1 cellular context compared by ENCODE assay signal in the genomic region with DNA sequence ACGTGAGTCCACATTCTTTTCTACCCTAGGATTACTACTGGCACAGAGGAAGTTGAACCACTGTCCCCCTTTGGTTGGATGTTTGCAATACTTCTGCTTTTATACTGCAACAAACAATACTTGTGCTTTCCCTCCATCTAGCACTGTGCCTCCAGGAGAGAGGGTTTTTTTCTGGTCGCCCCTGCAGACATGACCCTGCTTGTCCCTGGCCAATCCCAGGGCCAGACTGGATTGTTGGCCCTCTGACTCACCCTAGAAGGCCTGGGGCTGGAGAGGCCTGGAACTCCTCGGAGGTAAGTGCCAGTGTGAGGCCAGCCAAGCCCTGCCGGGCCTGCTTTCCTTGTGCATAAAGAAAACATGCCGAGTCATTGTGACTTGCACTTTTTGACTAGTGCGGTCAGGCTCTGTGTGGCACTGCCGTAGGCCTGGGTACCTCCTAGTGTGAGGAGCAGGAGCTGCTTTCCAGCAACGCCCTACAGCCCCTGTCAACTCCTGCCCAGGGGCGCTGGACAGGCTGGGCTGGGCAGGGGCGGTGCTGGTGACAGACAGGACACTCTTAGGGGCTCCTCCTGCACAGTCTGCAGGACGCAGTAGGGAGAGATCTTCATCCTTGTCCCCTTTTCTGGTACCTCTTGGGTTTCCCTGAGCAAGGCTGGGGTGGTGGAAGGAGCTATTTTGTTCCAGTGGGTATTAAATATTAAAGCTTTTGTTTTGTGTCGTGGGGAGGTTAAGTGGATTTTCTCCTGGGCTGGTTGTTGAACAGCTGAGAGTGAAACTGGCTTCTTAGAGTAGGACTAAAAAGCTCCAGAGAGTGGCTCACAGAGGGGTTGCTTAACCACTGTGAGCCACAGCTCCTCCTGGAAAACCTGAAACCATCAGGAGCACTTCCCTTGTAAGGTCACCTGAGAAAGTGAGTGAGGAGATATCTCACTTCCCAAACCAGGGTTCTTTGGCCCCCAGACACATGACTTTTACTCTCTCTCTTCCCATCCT.
A peak's percentile ranks its signal among the peaks of the same experiment; 100 is the strongest.
TF ChIP-seq lines count a peak whose summit lies in the region.

No MANE protein-coding gene starts in this region.

TF ChIP-seq in HepG2, 621 proteins besides CTCF, POLR2A, EP300 and RAD21 (continued from another document and continues in another):
- TF ChIP-seq ZBED4 (CRISPR knock-in tag; IDR thresholded peaks at IDR 0.05; ENCODE audit: borderline replicate concordance), result peak; percentile 39; the same call in 1 of the 2 replicates
- no peak for TF ChIP-seq SRY (CRISPR knock-in tag; IDR thresholded peaks at IDR 0.05)
- no peak for TF ChIP-seq ZNF580 (CRISPR knock-in tag; IDR thresholded peaks at IDR 0.05; ENCODE audit: borderline replicate concordance, low read depth)
- TF ChIP-seq, protein P1, sequence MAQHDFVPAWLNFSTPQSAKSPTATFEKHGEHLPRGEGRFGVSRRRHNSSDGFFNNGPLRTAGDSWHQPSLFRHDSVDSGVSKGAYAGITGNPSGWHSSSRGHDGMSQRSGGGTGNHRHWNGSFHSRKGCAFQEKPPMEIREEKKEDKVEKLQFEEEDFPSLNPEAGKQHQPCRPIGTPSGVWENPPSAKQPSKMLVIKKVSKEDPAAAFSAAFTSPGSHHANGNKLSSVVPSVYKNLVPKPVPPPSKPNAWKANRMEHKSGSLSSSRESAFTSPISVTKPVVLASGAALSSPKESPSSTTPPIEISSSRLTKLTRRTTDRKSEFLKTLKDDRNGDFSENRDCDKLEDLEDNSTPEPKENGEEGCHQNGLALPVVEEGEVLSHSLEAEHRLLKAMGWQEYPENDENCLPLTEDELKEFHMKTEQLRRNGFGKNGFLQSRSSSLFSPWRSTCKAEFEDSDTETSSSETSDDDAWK (CRISPR knock-in tag; IDR thresholded peaks at IDR 0.05), result no peak
- peak; percentile 70 for TF ChIP-seq POLR2G (IDR thresholded peaks at IDR 0.05; ENCODE audit: low read depth, low read length)
- peak; percentile 71; the same call in 1 of the 2 replicates for TF ChIP-seq DR1 (CRISPR knock-in tag; IDR thresholded peaks at IDR 0.05)
- peak; percentile 60 for TF ChIP-seq KAT8 (CRISPR knock-in tag; IDR thresholded peaks at IDR 0.05)
- no peak for TF ChIP-seq ZNF670 (CRISPR knock-in tag; IDR thresholded peaks at IDR 0.05; ENCODE audit: borderline replicate concordance)
- TF ChIP-seq RBFOX2 (IDR thresholded peaks at IDR 0.05; ENCODE audit: low read depth, low read length), result 0 out of 2 replicates have a peak, but pooled peaks have one; percentile 31
- TF ChIP-seq UBTF (CRISPR knock-in tag; IDR thresholded peaks at IDR 0.05), result peak; percentile 62
- TF ChIP-seq BORCS8-MEF2B (CRISPR knock-in tag; IDR thresholded peaks at IDR 0.05), result peak; percentile 71
- no peak for TF ChIP-seq ATAD3A (CRISPR knock-in tag; IDR thresholded peaks at IDR 0.05)
- TF ChIP-seq, protein P2, sequence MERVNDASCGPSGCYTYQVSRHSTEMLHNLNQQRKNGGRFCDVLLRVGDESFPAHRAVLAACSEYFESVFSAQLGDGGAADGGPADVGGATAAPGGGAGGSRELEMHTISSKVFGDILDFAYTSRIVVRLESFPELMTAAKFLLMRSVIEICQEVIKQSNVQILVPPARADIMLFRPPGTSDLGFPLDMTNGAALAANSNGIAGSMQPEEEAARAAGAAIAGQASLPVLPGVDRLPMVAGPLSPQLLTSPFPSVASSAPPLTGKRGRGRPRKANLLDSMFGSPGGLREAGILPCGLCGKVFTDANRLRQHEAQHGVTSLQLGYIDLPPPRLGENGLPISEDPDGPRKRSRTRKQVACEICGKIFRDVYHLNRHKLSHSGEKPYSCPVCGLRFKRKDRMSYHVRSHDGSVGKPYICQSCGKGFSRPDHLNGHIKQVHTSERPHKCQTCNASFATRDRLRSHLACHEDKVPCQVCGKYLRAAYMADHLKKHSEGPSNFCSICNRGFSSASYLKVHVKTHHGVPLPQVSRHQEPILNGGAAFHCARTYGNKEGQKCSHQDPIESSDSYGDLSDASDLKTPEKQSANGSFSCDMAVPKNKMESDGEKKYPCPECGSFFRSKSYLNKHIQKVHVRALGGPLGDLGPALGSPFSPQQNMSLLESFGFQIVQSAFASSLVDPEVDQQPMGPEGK (CRISPR knock-in tag; IDR thresholded peaks at IDR 0.05), result no peak
- peak; percentile 81 for TF ChIP-seq ZNF362 (CRISPR knock-in tag; IDR thresholded peaks at IDR 0.05; ENCODE audit: borderline replicate concordance)
- no peak for TF ChIP-seq GABPA (IDR thresholded peaks at IDR 0.05; ENCODE audit: low read depth, low read length)
- no peak for TF ChIP-seq GABPA (CRISPR knock-in tag; IDR thresholded peaks at IDR 0.05; ENCODE audit: low read depth)
- peak; percentile 98 for TF ChIP-seq MAFF (IDR thresholded peaks at IDR 0.05; ENCODE audit: low read depth, low read length)
- no peak for TF ChIP-seq MATR3 (CRISPR knock-in tag; IDR thresholded peaks at IDR 0.05)
- peak; percentile 54; the same call in 1 of the 2 replicates for TF ChIP-seq MIXL1 (CRISPR knock-in tag; IDR thresholded peaks at IDR 0.05)
- TF ChIP-seq, protein P3, sequence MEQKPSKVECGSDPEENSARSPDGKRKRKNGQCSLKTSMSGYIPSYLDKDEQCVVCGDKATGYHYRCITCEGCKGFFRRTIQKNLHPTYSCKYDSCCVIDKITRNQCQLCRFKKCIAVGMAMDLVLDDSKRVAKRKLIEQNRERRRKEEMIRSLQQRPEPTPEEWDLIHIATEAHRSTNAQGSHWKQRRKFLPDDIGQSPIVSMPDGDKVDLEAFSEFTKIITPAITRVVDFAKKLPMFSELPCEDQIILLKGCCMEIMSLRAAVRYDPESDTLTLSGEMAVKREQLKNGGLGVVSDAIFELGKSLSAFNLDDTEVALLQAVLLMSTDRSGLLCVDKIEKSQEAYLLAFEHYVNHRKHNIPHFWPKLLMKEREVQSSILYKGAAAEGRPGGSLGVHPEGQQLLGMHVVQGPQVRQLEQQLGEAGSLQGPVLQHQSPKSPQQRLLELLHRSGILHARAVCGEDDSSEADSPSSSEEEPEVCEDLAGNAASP (CRISPR knock-in tag; IDR thresholded peaks at IDR 0.05; ENCODE audit: borderline replicate concordance), result peak; percentile 42; the same call in 1 of the 2 replicates
- TF ChIP-seq ZNF788 (CRISPR knock-in tag; IDR thresholded peaks at IDR 0.05; ENCODE audit: borderline replicate concordance), result peak; percentile 77; the same call in 1 of the 2 replicates
- TF ChIP-seq FIP1L1 (IDR thresholded peaks at IDR 0.05; ENCODE audit: borderline replicate concordance, insufficient read depth, low read depth, low read length), result no peak
- TF ChIP-seq MTA3 (CRISPR knock-in tag; IDR thresholded peaks at IDR 0.05), result no peak
- 0 out of 2 replicates have a peak, but pooled peaks have one; percentile 69 for TF ChIP-seq ZKSCAN8 (CRISPR knock-in tag; IDR thresholded peaks at IDR 0.05; ENCODE audit: borderline replicate concordance)
- TF ChIP-seq KLF15 (CRISPR knock-in tag; IDR thresholded peaks at IDR 0.05; ENCODE audit: borderline replicate concordance), result no peak
- no peak for TF ChIP-seq ZNF207 (IDR thresholded peaks at IDR 0.05; ENCODE audit: borderline replicate concordance)
- TF ChIP-seq MIER3 (CRISPR knock-in tag; IDR thresholded peaks at IDR 0.05; ENCODE audit: borderline replicate concordance), result no peak
- peak; percentile 23; the same call in 1 of the 2 replicates for TF ChIP-seq NCOR1 (IDR thresholded peaks at IDR 0.05; ENCODE audit: borderline replicate concordance, low read length)
- TF ChIP-seq, protein P4, sequence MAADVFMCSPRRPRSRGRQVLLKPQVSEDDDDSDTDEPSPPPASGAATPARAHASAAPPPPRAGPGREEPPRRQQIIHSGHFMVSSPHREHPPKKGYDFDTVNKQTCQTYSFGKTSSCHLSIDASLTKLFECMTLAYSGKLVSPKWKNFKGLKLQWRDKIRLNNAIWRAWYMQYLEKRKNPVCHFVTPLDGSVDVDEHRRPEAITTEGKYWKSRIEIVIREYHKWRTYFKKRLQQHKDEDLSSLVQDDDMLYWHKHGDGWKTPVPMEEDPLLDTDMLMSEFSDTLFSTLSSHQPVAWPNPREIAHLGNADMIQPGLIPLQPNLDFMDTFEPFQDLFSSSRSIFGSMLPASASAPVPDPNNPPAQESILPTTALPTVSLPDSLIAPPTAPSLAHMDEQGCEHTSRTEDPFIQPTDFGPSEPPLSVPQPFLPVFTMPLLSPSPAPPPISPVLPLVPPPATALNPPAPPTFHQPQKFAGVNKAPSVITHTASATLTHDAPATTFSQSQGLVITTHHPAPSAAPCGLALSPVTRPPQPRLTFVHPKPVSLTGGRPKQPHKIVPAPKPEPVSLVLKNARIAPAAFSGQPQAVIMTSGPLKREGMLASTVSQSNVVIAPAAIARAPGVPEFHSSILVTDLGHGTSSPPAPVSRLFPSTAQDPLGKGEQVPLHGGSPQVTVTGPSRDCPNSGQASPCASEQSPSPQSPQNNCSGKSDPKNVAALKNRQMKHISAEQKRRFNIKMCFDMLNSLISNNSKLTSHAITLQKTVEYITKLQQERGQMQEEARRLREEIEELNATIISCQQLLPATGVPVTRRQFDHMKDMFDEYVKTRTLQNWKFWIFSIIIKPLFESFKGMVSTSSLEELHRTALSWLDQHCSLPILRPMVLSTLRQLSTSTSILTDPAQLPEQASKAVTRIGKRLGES (CRISPR knock-in tag; IDR thresholded peaks at IDR 0.05; ENCODE audit: borderline replicate concordance), result no peak
- TF ChIP-seq HES4 (CRISPR knock-in tag; IDR thresholded peaks at IDR 0.05; ENCODE audit: borderline replicate concordance), result no peak
- no peak for TF ChIP-seq ZNF451 (CRISPR knock-in tag; IDR thresholded peaks at IDR 0.05)
- no peak for TF ChIP-seq PAX8 (CRISPR knock-in tag; IDR thresholded peaks at IDR 0.05; ENCODE audit: borderline replicate concordance)
- no peak for TF ChIP-seq CCAR2 (optimal IDR thresholded peaks at IDR 0.05; ENCODE audit: low read depth, low read length)
- peak; percentile 76 for TF ChIP-seq DMAP1 (CRISPR knock-in tag; IDR thresholded peaks at IDR 0.05)
- 0 out of 2 replicates have a peak, but pooled peaks have one; percentile 46 for TF ChIP-seq RNF2 (conservative IDR thresholded peaks at IDR 0.05; ENCODE audit: low read depth)
- 0 out of 2 replicates have a peak, but pooled peaks have one; percentile 45 for TF ChIP-seq ZNF317 (CRISPR knock-in tag; IDR thresholded peaks at IDR 0.05)
- no peak for TF ChIP-seq ZNF510 (CRISPR knock-in tag; IDR thresholded peaks at IDR 0.05; ENCODE audit: low read depth)
